ENCODE assay signal across 8 cellular contexts in the genomic region with DNA sequence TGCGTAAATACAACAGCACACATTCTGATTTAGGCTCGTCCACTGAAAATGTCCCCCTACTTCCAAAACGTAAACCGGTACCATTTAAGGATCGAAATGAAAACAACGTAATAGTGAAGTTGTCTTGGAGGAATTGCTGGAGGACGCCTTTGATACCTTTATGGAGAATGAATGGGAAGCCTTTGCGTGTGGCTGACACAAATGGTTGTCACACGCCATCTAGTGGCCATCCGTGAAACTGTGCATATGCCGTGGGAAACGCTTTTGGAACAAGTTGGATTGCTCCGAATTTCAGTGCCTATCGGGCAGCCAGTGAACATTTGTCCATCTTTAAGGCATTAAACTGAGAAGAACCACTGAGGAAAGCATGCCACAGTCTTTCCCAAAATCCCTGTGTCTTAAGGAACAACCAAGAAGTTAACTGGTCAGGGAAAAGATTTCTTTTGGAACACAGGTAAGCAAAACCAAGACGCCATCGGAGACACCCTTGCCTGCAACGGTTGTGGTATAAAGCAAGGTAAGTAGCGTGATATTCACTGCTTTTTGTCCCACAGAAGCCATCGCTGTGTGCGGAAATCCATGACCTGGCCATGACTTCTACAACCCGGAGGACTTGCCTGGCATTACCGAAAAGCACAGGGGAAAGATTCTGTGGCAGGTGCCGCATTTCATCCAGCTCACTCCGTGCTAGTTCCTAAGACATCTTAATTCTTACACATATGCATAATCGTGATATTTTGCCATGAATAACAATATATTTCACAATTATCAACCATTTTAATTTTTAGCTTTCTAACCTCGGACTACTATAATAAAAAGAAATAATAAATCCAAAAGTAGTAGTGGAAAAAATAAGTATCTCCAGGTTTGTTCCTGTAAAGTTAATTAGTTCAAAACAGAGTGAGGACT.
A peak's percentile ranks its signal among the peaks of the same experiment; 100 is the strongest.
DNase-seq lines count a peak whose midpoint lies in the region; ATAC-seq, FAIRE-seq and TF ChIP-seq lines count a peak whose summit lies in the region.

No MANE protein-coding gene starts in this region.

- no peaks in the 10 kb centered on the region for H4K20me1 ChIP-seq in endothelial cell of umbilical vein (replicated peaks; ENCODE audit: control insufficient read depth, extremely low read depth, insufficient read depth, low read length)

- H4K5ac ChIP-seq in mesendoderm (ENCODE audit: low read length): no peak overlapping the region

- H3K27ac ChIP-seq in endothelial cell of umbilical vein (ENCODE audit: insufficient read depth, low read depth, low read length) (no peak overlapping the region), mesendoderm (ENCODE audit: low read depth, low read length) (no peak overlapping the region)

- H3K4me1 ChIP-seq in endothelial cell of umbilical vein (ENCODE audit: control insufficient read depth, extremely low read depth, insufficient read depth, low read length) (no peaks in the 10 kb centered on the region), mesendoderm (ENCODE audit: control insufficient read depth, low read depth, low read length) (no peaks in the 10 kb centered on the region)

- H3K4me2 ChIP-seq in endothelial cell of umbilical vein (ENCODE audit: insufficient read depth, low read length) (no peak overlapping the region), mesendoderm (ENCODE audit: low read length) (no peak overlapping the region)

- no peak overlapping the region for H4K8ac ChIP-seq in mesendoderm (ENCODE audit: low read depth, low read length)

- ATAC-seq in HG03045 (IDR thresholded peaks at IDR 0.05; ENCODE audit: unreplicated experiment): no peak

- CTCF ChIA-PET in endothelial cell of umbilical vein (lab: Charles Lee): interaction anchor here (0.6 to 6.4 kb wide), 20 partner anchors 14 to 1025 kb away, joined by 3 to 133 read pairs (median 4); no protein-coding TSS in a partner anchor

- dilution Hi-C loops in endothelial cell of umbilical vein (cut with MboI; ENCODE audit: extremely low pct_ligation_motif_present, low sequenced_read_pairs): no loop called here

- POLR2A ChIA-PET in endothelial cell of umbilical vein (lab: Charles Lee): no interaction called here

- H2BK120ac ChIP-seq in mesendoderm (ENCODE audit: low read depth, low read length): no peak overlapping the region

- H3K9me3 ChIP-seq in endothelial cell of umbilical vein (replicated peaks; ENCODE audit: control insufficient read depth, insufficient read depth, low read length): no peaks in the 10 kb centered on the region

- no peak overlapping the region for H2BK5ac ChIP-seq in mesendoderm (ENCODE audit: low read length)

- H3K27me3 ChIP-seq in endothelial cell of umbilical vein (ENCODE audit: control insufficient read depth in 2 of 2, insufficient read depth in 2 of 2, low read length in 2 of 2) (peaks cover 7 to 12% of the 10 kb centered on the region in 2 experiments), mesendoderm (ENCODE audit: insufficient read depth, low read length, poor library complexity) (peaks cover 3% of the 10 kb centered on the region)

- peak; percentile 81 to 88 for TF ChIP-seq CTCF in endothelial cell of umbilical vein (IDR thresholded peaks at IDR 0.05; ENCODE audit: extremely low read depth in 1 of 2, insufficient read depth in 1 of 2, low read depth in 1 of 2, low read length in 2 of 2)

- no peak overlapping the region for H2AFZ ChIP-seq in endothelial cell of umbilical vein (ENCODE audit: low read depth, low read length)

- no peaks in the 10 kb centered on the region for H3K79me2 ChIP-seq in endothelial cell of umbilical vein (ENCODE audit: control insufficient read depth, insufficient read depth, low read length)
- H3K79me2 ChIP-seq in mesendoderm (ENCODE audit: control insufficient read depth, insufficient read depth, low read length): no peaks in the 10 kb centered on the region

- H3K36me3 ChIP-seq in endothelial cell of umbilical vein (ENCODE audit: control insufficient read depth in 2 of 2, extremely low read depth in 1 of 2, insufficient read depth in 2 of 2, low read length in 2 of 2) (no peaks in the 10 kb centered on the region), mesendoderm (ENCODE audit: control insufficient read depth, insufficient read depth, low read length) (no peaks in the 10 kb centered on the region)

- BruUV-seq in endothelial cell of umbilical vein (replicated peaks; lab: Mats Ljungman, UMichigan): no TSS peak

- intact Hi-C loops in endothelial cell of umbilical vein (cut with micrococcal nuclease): loop anchor here (1.0 kb wide), 6 partner anchors 182 to 1025 kb away; no protein-coding TSS in a partner anchor

- TF ChIP-seq POLR2A in endothelial cell of umbilical vein (IDR thresholded peaks at IDR 0.05; ENCODE audit: low read depth, low read length): no peak

- H3K23ac ChIP-seq in mesendoderm (ENCODE audit: low read length): no peak overlapping the region

- no peak overlapping the region for H2BK15ac ChIP-seq in mesendoderm (replicated peaks; ENCODE audit: low read depth)

- no peak overlapping the region for H3K18ac ChIP-seq in mesendoderm (ENCODE audit: low read length)

- H3K4ac ChIP-seq in mesendoderm (ENCODE audit: low read depth, low read length): no peak overlapping the region

- H3K9me1 ChIP-seq in endothelial cell of umbilical vein (replicated peaks; ENCODE audit: control insufficient read depth, extremely low read depth, insufficient read depth, low read length): no peaks in the 10 kb centered on the region

- no peak overlapping the region for H3K4me3 ChIP-seq in endothelial cell of umbilical vein (replicated peaks in 1 of 3; ENCODE audit: insufficient read depth in 1 of 3, low read depth in 1 of 3, low read length in 3 of 3)
- no peak overlapping the region for H3K4me3 ChIP-seq in mesendoderm (ENCODE audit: low read length)

- DNase-seq in COLO668 (lab: John Stamatoyannopoulos, UW; ENCODE audit: unreplicated experiment) (peak; percentile 61), HK-2 (ENCODE audit: unreplicated experiment) (peak; percentile 78), NCI-H774 (lab: John Stamatoyannopoulos, UW) (peak; percentile 16), endothelial cell of umbilical vein (ENCODE audit: low read depth, low spot score) (peak; percentile 74), mesendoderm (peak; percentile 77)
- DNase-seq in activated CD8-positive, alpha-beta memory T cell treated with anti-CD3 and anti-CD28 coated beads for 4 hours (ENCODE audit: low read depth in 2 of 2): peak; percentile 13 to 34
- DNase-seq in stimulated activated CD8-positive, alpha-beta memory T cell treated with anti-CD3 and anti-CD28 coated beads, Interleukin-2, amount 100 ng/mL, for 48 hours (ENCODE audit: low read depth in 2 of 2): peak; percentile 37 to 53

- H3K9ac ChIP-seq in endothelial cell of umbilical vein (replicated peaks; ENCODE audit: extremely low read depth, insufficient read depth, low read length) (no peak overlapping the region), mesendoderm (ENCODE audit: low read length) (no peak overlapping the region)

- peak; percentile 95 for FAIRE-seq in endothelial cell of umbilical vein (lab: Jason Lieb, UNC)

- H3K79me1 ChIP-seq in mesendoderm (ENCODE audit: low read length): no peaks in the 10 kb centered on the region

- H3K56ac ChIP-seq in mesendoderm (ENCODE audit: low read length): no peak overlapping the region

- WGBS in mesendoderm (ENCODE audit: extremely low coverage, insufficient coverage, low lambda C conversion rate): 97% methylated on average over 2 of the region's 26 CpGs

- no peak overlapping the region for H2AK5ac ChIP-seq in mesendoderm (ENCODE audit: low read length)

TF ChIP-seq in endothelial cell of umbilical vein, 7 proteins besides CTCF, POLR2A, EP300 and RAD21:
- TF ChIP-seq EZH2 (IDR thresholded peaks at IDR 0.05; ENCODE audit: borderline replicate concordance, low read depth, low read length, severe bottlenecking): no peak
- no peak for TF ChIP-seq FOS (IDR thresholded peaks at IDR 0.05; ENCODE audit: borderline replicate concordance, insufficient read depth, low read length)
- no peak for TF ChIP-seq JUN (IDR thresholded peaks at IDR 0.05; ENCODE audit: borderline replicate concordance, insufficient read depth, insufficient read length, low read depth)
- TF ChIP-seq GATA2 (IDR thresholded peaks at IDR 0.05; ENCODE audit: insufficient read depth, insufficient read length, low read depth, low read length): no peak
- TF ChIP-seq MYC (IDR thresholded peaks at IDR 0.05; ENCODE audit: low read depth, low read length): no peak
- TF ChIP-seq, protein P1, sequence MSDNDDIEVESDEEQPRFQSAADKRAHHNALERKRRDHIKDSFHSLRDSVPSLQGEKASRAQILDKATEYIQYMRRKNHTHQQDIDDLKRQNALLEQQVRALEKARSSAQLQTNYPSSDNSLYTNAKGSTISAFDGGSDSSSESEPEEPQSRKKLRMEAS (IDR thresholded peaks at IDR 0.05; ENCODE audit: insufficient read depth, insufficient read length): no peak
- TF ChIP-seq POLR2AphosphoS5 (IDR thresholded peaks at IDR 0.05; ENCODE audit: insufficient read depth, low read depth, low read length): no peak

Comparison
In these comparisons a context has a peak if more than half of its experiments do, and no peak if none do; other contexts are left out.
1. DNase-seq: peak in every context shown above with its lines; median percentile 78 in HK-2; 77 in mesendoderm; 74 in endothelial cell of umbilical vein; 61 in COLO668; 45 in stimulated activated CD8-positive, alpha-beta memory T cell treated with anti-CD3 and anti-CD28 coated beads, Interleukin-2, amount 100 ng/mL, for 48 hours; 24 in activated CD8-positive, alpha-beta memory T cell treated with anti-CD3 and anti-CD28 coated beads for 4 hours; 16 in NCI-H774.